9 cellular contexts compared by ENCODE assay signal in genomic region chr20:45920795-45921617, GRCh38. TPM values are rescaled to one million over a fixed set of nuclear protein-coding genes. Genes with fewer than 3 reads are reported as not detected.
DNase-seq lines count a peak whose midpoint lies in the region; ATAC-seq, FAIRE-seq and TF ChIP-seq lines count a peak whose summit lies in the region.
"Had no signal": no experiment of that assay in that cellular context is flagged by ENCODE, and none has a peak within 500 bp of the region (broad histone marks: within the 10 kb centered on the region; RNA-seq: fewer than 3 reads in every experiment).

No MANE protein-coding gene starts in this region.

- intact Hi-C loops in K562 (cut with micrococcal nuclease) = no loop called here
- intact Hi-C loops in left lung (cut with DNase I) = no loop called here

- no peak overlapping the region for H3K9ac ChIP-seq in K562 (ENCODE audit: insufficient read depth in 1 of 2, low read depth in 2 of 2, low read length in 2 of 2)
- H3K9ac ChIP-seq: BLaER1 had no signal

- no peak for TF ChIP-seq CTCF in K562 (IDR thresholded peaks at IDR 0.05 in 2 of 3, conservative IDR thresholded peaks at IDR 0.05 in 1 of 3; ENCODE audit: insufficient read depth in 2 of 3, low read depth in 1 of 3, low read length in 3 of 3)
- no peak for TF ChIP-seq CTCF in left lung (IDR thresholded peaks at IDR 0.05)

- WGBS in K562 (ENCODE audit: insufficient coverage, low coverage, missing lambda C conversion rate) = 35% methylated on average over 11 of the region's 11 CpGs

- H3K27me3 ChIP-seq in K562 (ENCODE audit: control insufficient read depth in 2 of 2, insufficient read depth in 2 of 2, low read length in 2 of 2) (no peaks in the 10 kb centered on the region), left lung (no peaks in the 10 kb centered on the region)
- H3K27me3 ChIP-seq: BLaER1 had no signal

- DNase-seq in K562 (ENCODE audit: extremely low read depth in 1 of 4, low spot score in 3 of 4) = no peak
- no peak for DNase-seq in left lung
- DNase-seq in stimulated activated CD8-positive, alpha-beta memory T cell treated with anti-CD3 and anti-CD28 coated beads, Interleukin-4, amount 100 ng/mL, for 48 hours = no peak
- no peak for DNase-seq in hippocampal formation (lab: John Stamatoyannopoulos, UW)
- DNase-seq: DMS53, NCI-H1930, NCI-H524 had no signal

- no peaks in the 10 kb centered on the region for H3K9me1 ChIP-seq in K562 (ENCODE audit: control insufficient read depth, insufficient read depth, low read length)

- no peaks in the 10 kb centered on the region for H3K36me3 ChIP-seq in K562 (ENCODE audit: control insufficient read depth, insufficient read depth, low read length)
- H3K36me3 ChIP-seq in left lung = no peaks in the 10 kb centered on the region
- H3K36me3 ChIP-seq: BLaER1 had no signal

- no peak overlapping the region for H3K4me3 ChIP-seq in K562
- H3K4me3 ChIP-seq in left lung = no peak overlapping the region
- H3K4me3 ChIP-seq: BLaER1 had no signal

- no peak for TF ChIP-seq POLR2A in K562 (conservative IDR thresholded peaks at IDR 0.05)

- H3K27ac ChIP-seq in K562 (ENCODE audit: extremely low read depth, low read depth, low read length) = no peak overlapping the region
- peak overlapping the region; percentile 33 to 85 for H3K27ac ChIP-seq in left lung
- peak overlapping the region; percentile 45 for H3K27ac ChIP-seq in temporal lobe (ENCODE audit: low read depth, low read length)
- H3K27ac ChIP-seq: BLaER1 had no signal

- H3K4me1 ChIP-seq in K562 (replicated peaks in 1 of 2; ENCODE audit: control insufficient read depth in 2 of 2, insufficient read depth in 2 of 2, low read length in 2 of 2) (peaks cover 10% of the 10 kb centered on the region in 2 experiments; a peak in 4 of 5 replicates), left lung (peaks cover 22 to 59% of the 10 kb centered on the region in 2 donors)

- 0 out of 2 replicates have a peak, but pooled peaks cover 3% of the 10 kb centered on the region for H4K20me1 ChIP-seq in K562 (replicated peaks; ENCODE audit: control insufficient read depth, insufficient read depth, low read length)
- H4K20me1 ChIP-seq: BLaER1 had no signal

- POLR2A ChIA-PET in K562 (lab: Yijun Ruan, JAX) = interaction anchor here (0.6 to 8.0 kb wide), 6 partner anchors 9 to 54 kb away, joined by 3 to 91 read pairs (median 4); partner anchors contain the start of genes PCIF1 and SPATA25

- TF ChIP-seq RAD21 in K562 (CRISPR knock-in tag; conservative IDR thresholded peaks at IDR 0.05 in 1 of 2, IDR thresholded peaks at IDR 0.05 in 1 of 2) = no peak

- no peak for TF ChIP-seq EP300 in K562 (IDR thresholded peaks at IDR 0.05; ENCODE audit: low read length)

- H3K79me2 ChIP-seq in K562 (ENCODE audit: control insufficient read depth, insufficient read depth, low read length) = no peaks in the 10 kb centered on the region

- ATAC-seq in K562 (no peak), left lung (no peak)

- BruUV-seq in K562 (replicated peaks; lab: Mats Ljungman, UMichigan) = no TSS peak

- H3K4me2 ChIP-seq in K562 (ENCODE audit: insufficient read depth, low read length) = no peak overlapping the region
- H3K4me2 ChIP-seq: BLaER1 had no signal

- in situ Hi-C loops in K562 (cut with MboI) = no loop called here

- FAIRE-seq in K562 (lab: Jason Lieb, UNC) = no peak

- no peak overlapping the region for H2AFZ ChIP-seq in K562 (ENCODE audit: low read depth, low read length)

- CTCF ChIA-PET in K562 (lab: Yijun Ruan, JAX; ENCODE audit: low intra/inter-chr PET ratio) = no interaction called here

- no peaks in the 10 kb centered on the region for H3K9me3 ChIP-seq in K562 (replicated peaks; ENCODE audit: control insufficient read depth, insufficient read depth, low read depth, low read length)
- H3K9me3 ChIP-seq in left lung = no peaks in the 10 kb centered on the region
- H3K9me3 ChIP-seq: BLaER1 had no signal

RNA-seq across cellular contexts. Expression of gene PLTP, which starts 9.1 kb away (rescaled TPM):
- total RNA-seq in K562 (2011; cell fraction: chromatin; rRNA removed; ENCODE audit: low replicate concordance) = 8.2 and 29.4 TPM in 2 replicates
- total RNA-seq in K562 (2011; cell fraction: nucleolus; rRNA removed) = 32.4 and 37.9 TPM in 2 replicates
- 20.8 and 24.0 TPM in 2 replicates for total RNA-seq in K562 (2011; cell fraction: nucleoplasm; rRNA removed)
- total RNA-seq in K562 (2014; rRNA removed) (18.6 and 28.2 TPM in 2 replicates), K562 (2014; rRNA removed; fragmentation: Illumina TruSeq; extraction: Trizol) (5.5 and 9.1 TPM in 2 replicates), K562 (2015; rRNA removed; fragmentation: Illumina TruSeq; extraction: Trizol) (16.8 and 17.6 TPM in 2 replicates), K562 (2021) (28.7 and 29.3 TPM in 2 replicates), left lung (100 to 1,000 TPM; 162 to 172 TPM), temporal lobe (18.2 TPM)
- polyA plus RNA-seq in K562 (2011; rRNA removed) (12.2 and 24.1 TPM in 2 replicates), K562 (2014; fragmentation: Illumina TruSeq; extraction: Trizol) (25.8 and 26.5 TPM in 2 replicates), K562 (2014; fragmentation: Nextera tagmentation; extraction: Ambion mirVana) (1 to 10 TPM; 2.8 to 6.6 TPM), K562 (2014; rRNA removed) (24.5 and 25.6 TPM in 2 replicates)
- 41.5 and 45.1 TPM in 2 replicates for polyA plus RNA-seq in K562 (2011; cell fraction: cytosol; rRNA removed)
- polyA plus RNA-seq in K562 (2011; cell fraction: nucleus; rRNA removed) = 26.5 and 28.2 TPM in 2 replicates
- 30.0 and 78.8 TPM in 2 replicates for polyA plus RNA-seq in K562 (2012)
- 8.0 and 8.4 TPM in 2 replicates for polyA minus RNA-seq in K562 (2011; rRNA and poly(A)+ RNA removed)
- 11.8 and 17.6 TPM in 2 replicates for polyA minus RNA-seq in K562 (2011; cell fraction: cytosol; rRNA and poly(A)+ RNA removed)
- 8.2 and 11.1 TPM in 2 replicates for polyA minus RNA-seq in K562 (2011; cell fraction: nucleus; rRNA and poly(A)+ RNA removed)

RNA-seq across cellular contexts. Expression of gene PCIF1, which starts 13.5 kb away (rescaled TPM):
- total RNA-seq in K562 (2011; cell fraction: chromatin; rRNA removed; ENCODE audit: low replicate concordance) = 23.1 and 62.7 TPM in 2 replicates
- 46.3 and 47.2 TPM in 2 replicates for total RNA-seq in K562 (2011; cell fraction: nucleolus; rRNA removed)
- 25.7 and 30.1 TPM in 2 replicates for total RNA-seq in K562 (2011; cell fraction: nucleoplasm; rRNA removed)
- total RNA-seq in K562 (2014; rRNA removed) (9.8 and 12.3 TPM in 2 replicates), K562 (2014; rRNA removed; fragmentation: Illumina TruSeq; extraction: Trizol) (7.7 and 9.6 TPM in 2 replicates), K562 (2015; rRNA removed; fragmentation: Illumina TruSeq; extraction: Trizol) (9.7 and 11.3 TPM in 2 replicates), K562 (2021) (29.4 and 30.0 TPM in 2 replicates), left lung (10 to 100 TPM; 26.1 to 33.0 TPM), temporal lobe (14.5 TPM)
- polyA plus RNA-seq in K562 (2011; rRNA removed) (11.1 and 15.3 TPM in 2 replicates), K562 (2014; fragmentation: Illumina TruSeq; extraction: Trizol) (27.8 and 33.7 TPM in 2 replicates), K562 (2014; fragmentation: Nextera tagmentation; extraction: Ambion mirVana) (10 to 100 TPM in 1 of 2 experiments, 1 to 10 TPM in 1; 5.8 to 12.9 TPM), K562 (2014; rRNA removed) (18.9 and 20.0 TPM in 2 replicates)
- 20.6 and 30.6 TPM in 2 replicates for polyA plus RNA-seq in K562 (2011; cell fraction: cytosol; rRNA removed)
- polyA plus RNA-seq in K562 (2011; cell fraction: nucleus; rRNA removed) = 50.4 and 55.2 TPM in 2 replicates
- 25.3 and 34.4 TPM in 2 replicates for polyA plus RNA-seq in K562 (2012)
- polyA minus RNA-seq in K562 (2011; rRNA and poly(A)+ RNA removed) = 10.7 and 11.1 TPM in 2 replicates
- polyA minus RNA-seq in K562 (2011; cell fraction: cytosol; rRNA and poly(A)+ RNA removed) = 15.3 and 20.8 TPM in 2 replicates
- 29.6 and 39.9 TPM in 2 replicates for polyA minus RNA-seq in K562 (2011; cell fraction: nucleus; rRNA and poly(A)+ RNA removed)

RNA-seq across cellular contexts. Expression of gene CTSA, which starts 29.9 kb away (rescaled TPM):
- total RNA-seq in K562 (2011; cell fraction: chromatin; rRNA removed; ENCODE audit: low replicate concordance) = 129 and 346 TPM in 2 replicates
- total RNA-seq in K562 (2011; cell fraction: nucleolus; rRNA removed) = 275 and 312 TPM in 2 replicates
- total RNA-seq in K562 (2011; cell fraction: nucleoplasm; rRNA removed) = 187 and 194 TPM in 2 replicates
- total RNA-seq in K562 (2014; rRNA removed) = 26.0 and 30.5 TPM in 2 replicates
- 16.1 and 21.2 TPM in 2 replicates for total RNA-seq in K562 (2014; rRNA removed; fragmentation: Illumina TruSeq; extraction: Trizol)
- total RNA-seq in K562 (2015; rRNA removed; fragmentation: Illumina TruSeq; extraction: Trizol) = 40.5 and 42.9 TPM in 2 replicates
- 51.9 and 53.0 TPM in 2 replicates for total RNA-seq in K562 (2021)
- 28.3 and 44.7 TPM in 2 replicates for polyA plus RNA-seq in K562 (2011; rRNA removed)
- polyA plus RNA-seq in K562 (2011; cell fraction: cytosol; rRNA removed) = 54.6 and 66.3 TPM in 2 replicates
- 192 and 235 TPM in 2 replicates for polyA plus RNA-seq in K562 (2011; cell fraction: nucleus; rRNA removed)
- polyA plus RNA-seq in K562 (2012) = 60.5 and 80.5 TPM in 2 replicates
- 60.3 and 61.7 TPM in 2 replicates for polyA plus RNA-seq in K562 (2014; fragmentation: Illumina TruSeq; extraction: Trizol)
- polyA plus RNA-seq in K562 (2014; fragmentation: Nextera tagmentation; extraction: Ambion mirVana) = 10 to 100 TPM in 1 of 2 experiments, 1 to 10 TPM in 1; 8.8 to 12.4 TPM
- 47.8 and 51.2 TPM in 2 replicates for polyA plus RNA-seq in K562 (2014; rRNA removed)
- 32.6 and 38.8 TPM in 2 replicates for polyA minus RNA-seq in K562 (2011; rRNA and poly(A)+ RNA removed)
- 32.9 and 38.3 TPM in 2 replicates for polyA minus RNA-seq in K562 (2011; cell fraction: cytosol; rRNA and poly(A)+ RNA removed)
- 74.4 and 74.6 TPM in 2 replicates for polyA minus RNA-seq in K562 (2011; cell fraction: nucleus; rRNA and poly(A)+ RNA removed)
- 100 to 1,000 TPM; 234 to 268 TPM for total RNA-seq in left lung
- total RNA-seq in temporal lobe = 10.3 TPM

RNA-seq across cellular contexts. Expression of gene NEURL2, which starts 30.0 kb away (rescaled TPM):
- 0.69 and 3.4 TPM in 2 replicates for total RNA-seq in K562 (2011; cell fraction: chromatin; rRNA removed; ENCODE audit: low replicate concordance)
- total RNA-seq in K562 (2011; cell fraction: nucleolus; rRNA removed) = 3.7 and 4.2 TPM in 2 replicates
- total RNA-seq in K562 (2011; cell fraction: nucleoplasm; rRNA removed) = 1.5 and 1.8 TPM in 2 replicates
- total RNA-seq in K562 (2014; rRNA removed) = 1.5 and 1.7 TPM in 2 replicates
- total RNA-seq in K562 (2014; rRNA removed; fragmentation: Illumina TruSeq; extraction: Trizol) = not detected in 2 replicates
- 0.54 and 0.72 TPM in 2 replicates for total RNA-seq in K562 (2015; rRNA removed; fragmentation: Illumina TruSeq; extraction: Trizol)
- total RNA-seq in K562 (2021) = 1.2 and 1.9 TPM in 2 replicates
- 0.22 and 0.83 TPM in 2 replicates for polyA plus RNA-seq in K562 (2011; rRNA removed)
- polyA plus RNA-seq in K562 (2011; cell fraction: cytosol; rRNA removed) = 0.59 and 1.2 TPM in 2 replicates
- polyA plus RNA-seq in K562 (2011; cell fraction: nucleus; rRNA removed) = 1.7 and 2.3 TPM in 2 replicates
- 0.81 and 2.2 TPM in 2 replicates for polyA plus RNA-seq in K562 (2012)
- polyA plus RNA-seq in K562 (2014; fragmentation: Illumina TruSeq; extraction: Trizol) = 0.46 and 0.61 TPM in 2 replicates
- polyA plus RNA-seq in K562 (2014; fragmentation: Nextera tagmentation; extraction: Ambion mirVana) = under 1 TPM; 0.30 to 0.32 TPM
- 1.0 and 1.1 TPM in 2 replicates for polyA plus RNA-seq in K562 (2014; rRNA removed)
- 0.72 TPM in 1 of 2 replicates, not detected in the other for polyA minus RNA-seq in K562 (2011; rRNA and poly(A)+ RNA removed)
- polyA minus RNA-seq in K562 (2011; cell fraction: cytosol; rRNA and poly(A)+ RNA removed) = not detected in 2 replicates
- 2.3 and 3.1 TPM in 2 replicates for polyA minus RNA-seq in K562 (2011; cell fraction: nucleus; rRNA and poly(A)+ RNA removed)
- 1 to 10 TPM; 4.0 to 4.3 TPM for total RNA-seq in left lung
- total RNA-seq in temporal lobe = 3.2 TPM

RNA-seq across cellular contexts. Expression of gene SPATA25, which starts 33.6 kb away (rescaled TPM):
- total RNA-seq in K562 (2011; cell fraction: chromatin; rRNA removed; ENCODE audit: low replicate concordance) = 1.9 TPM in 1 of 2 replicates, not detected in the other
- 1.6 and 2.2 TPM in 2 replicates for total RNA-seq in K562 (2011; cell fraction: nucleolus; rRNA removed)
- 1.2 and 1.6 TPM in 2 replicates for total RNA-seq in K562 (2011; cell fraction: nucleoplasm; rRNA removed)
- 0.68 and 1.4 TPM in 2 replicates for total RNA-seq in K562 (2014; rRNA removed)
- not detected in 2 replicates for total RNA-seq in K562 (2014; rRNA removed; fragmentation: Illumina TruSeq; extraction: Trizol)
- 0.22 and 0.45 TPM in 2 replicates for total RNA-seq in K562 (2015; rRNA removed; fragmentation: Illumina TruSeq; extraction: Trizol)
- total RNA-seq in K562 (2021) = 0.49 and 0.95 TPM in 2 replicates
- polyA plus RNA-seq in K562 (2011; rRNA removed) = 0.21 and 0.53 TPM in 2 replicates
- 0.38 and 0.48 TPM in 2 replicates for polyA plus RNA-seq in K562 (2011; cell fraction: cytosol; rRNA removed)
- 1.3 and 1.8 TPM in 2 replicates for polyA plus RNA-seq in K562 (2011; cell fraction: nucleus; rRNA removed)
- polyA plus RNA-seq in K562 (2012) = 0.57 and 0.84 TPM in 2 replicates
- polyA plus RNA-seq in K562 (2014; fragmentation: Illumina TruSeq; extraction: Trizol) = 0.39 and 0.42 TPM in 2 replicates
- not detected for polyA plus RNA-seq in K562 (2014; fragmentation: Nextera tagmentation; extraction: Ambion mirVana)
- polyA plus RNA-seq in K562 (2014; rRNA removed) = 0.63 and 0.73 TPM in 2 replicates
- not detected in 2 replicates for polyA minus RNA-seq in K562 (2011; rRNA and poly(A)+ RNA removed)
- polyA minus RNA-seq in K562 (2011; cell fraction: cytosol; rRNA and poly(A)+ RNA removed) = not detected in 2 replicates
- 0.67 TPM in 1 of 2 replicates, not detected in the other for polyA minus RNA-seq in K562 (2011; cell fraction: nucleus; rRNA and poly(A)+ RNA removed)
- total RNA-seq in left lung = under 1 TPM; 0.70 to 0.89 TPM
- 0.25 TPM for total RNA-seq in temporal lobe
